9 cellular contexts compared by ENCODE assay signal in genomic region chr11:133835258-133836075, GRCh38. TPM values are rescaled to one million over a fixed set of nuclear protein-coding genes. Genes with fewer than 3 reads are reported as not detected.
A peak's percentile ranks its signal among the peaks of the same experiment; 100 is the strongest.
DNase-seq lines count a peak whose midpoint lies in the region; ATAC-seq and TF ChIP-seq lines count a peak whose summit lies in the region.
"Had no signal": no experiment of that assay in that cellular context is flagged by ENCODE, and none has a peak within 500 bp of the region (broad histone marks: within the 10 kb centered on the region; RNA-seq: fewer than 3 reads in every experiment).

No MANE protein-coding gene starts in this region.

- H3K4me1 ChIP-seq in BLaER1, result peaks cover 25% of the 10 kb centered on the region
- no peaks in the 10 kb centered on the region for H3K4me1 ChIP-seq in esophagus squamous epithelium
- no peaks in the 10 kb centered on the region for H3K4me1 ChIP-seq in neural progenitor cell

- TF ChIP-seq POLR2A in esophagus squamous epithelium (IDR thresholded peaks at IDR 0.05), result no peak

- H3K27ac ChIP-seq in BLaER1, result peak overlapping the region; percentile 59; the same call in 1 of the 2 replicates
- H3K27ac ChIP-seq in esophagus squamous epithelium, result no peak overlapping the region
- no peak overlapping the region for H3K27ac ChIP-seq in neural progenitor cell

- peaks cover 8% of the 10 kb centered on the region; the same call in 1 of the 2 replicates for H3K36me3 Mint-ChIP-seq in HFFc6 (ENCODE audit: low read depth)
- H3K36me3 Mint-ChIP-seq in T-helper 17 cell (ENCODE audit: low read depth), result no peaks in the 10 kb centered on the region
- H3K36me3 Mint-ChIP-seq in neural progenitor cell, result no peaks in the 10 kb centered on the region
- H3K36me3 Mint-ChIP-seq in CD14-positive monocyte, result no peaks in the 10 kb centered on the region

- peak; percentile 44 for ATAC-seq in T-helper 17 cell

- peaks cover 13% of the 10 kb centered on the region for H3K9me3 ChIP-seq in BLaER1
- no peaks in the 10 kb centered on the region for H3K9me3 ChIP-seq in MG63
- H3K9me3 ChIP-seq in T-helper 17 cell (ENCODE audit: control insufficient read depth, low read length, poor library complexity, severe bottlenecking), result no peaks in the 10 kb centered on the region
- H3K9me3 ChIP-seq in esophagus squamous epithelium, result peaks cover 0 to 10% (median 6%) of the 10 kb centered on the region in 3 donors
- no peaks in the 10 kb centered on the region for H3K9me3 ChIP-seq in neural progenitor cell (ENCODE audit: low read depth)

- no peaks in the 10 kb centered on the region for H3K4me1 Mint-ChIP-seq in HFFc6 (ENCODE audit: low read depth)
- peaks cover 10% of the 10 kb centered on the region for H3K4me1 Mint-ChIP-seq in T-helper 17 cell
- peaks cover 13% of the 10 kb centered on the region for H3K4me1 Mint-ChIP-seq in neural progenitor cell
- H3K4me1 Mint-ChIP-seq in CD14-positive monocyte, result no peaks in the 10 kb centered on the region
- H3K4me1 Mint-ChIP-seq: activated B cell treated with CpG ODN at 0.5 μM for 24 hours had no signal

- H3K4me3 Mint-ChIP-seq in HFFc6 (no peak overlapping the region), T-helper 17 cell (no peak overlapping the region), neural progenitor cell (no peak overlapping the region), CD14-positive monocyte (no peak overlapping the region)
- H3K4me3 Mint-ChIP-seq: activated B cell treated with CpG ODN at 0.5 μM for 24 hours had no signal

- H3K9me3 Mint-ChIP-seq in HFFc6 (peaks cover 23% of the 10 kb centered on the region), neural progenitor cell (peaks cover 5% of the 10 kb centered on the region), CD14-positive monocyte (peaks cover 0 to 8% (median 4%) of the 10 kb centered on the region in 7 donors)

- H3K79me2 ChIP-seq in neural progenitor cell (ENCODE audit: low read depth), result no peaks in the 10 kb centered on the region

- H3K27me3 ChIP-seq in BLaER1 (no peaks in the 10 kb centered on the region), MG63 (no peaks in the 10 kb centered on the region), esophagus squamous epithelium (peaks cover 0 to 27% (median 0%) of the 10 kb centered on the region in 4 donors), neural progenitor cell (no peaks in the 10 kb centered on the region)

- DNase-seq in HFFc6, result peak; percentile 25
- peak; percentile 39 for DNase-seq in MG63
- no peak for DNase-seq in T-helper 17 cell
- no peak for DNase-seq in esophagus squamous epithelium (lab: John Stamatoyannopoulos, UW)
- DNase-seq in neural progenitor cell (ENCODE audit: low spot score), result peak; percentile 82
- no peak for DNase-seq in CD14-positive monocyte (ENCODE audit: low spot score)
- DNase-seq: activated B cell treated with CpG ODN at 0.5 μM for 24 hours had no signal

- H4K20me1 ChIP-seq in BLaER1 (no peaks in the 10 kb centered on the region), neural progenitor cell (ENCODE audit: low read depth) (no peaks in the 10 kb centered on the region)

- intact Hi-C loops in esophagus squamous epithelium (cut with DNase I) (no loop called here), CD14-positive monocyte (cut with micrococcal nuclease) (no loop called here)

- 25 to 37% methylated on average over 12 to 15 of the region's 15 CpGs for WGBS in esophagus squamous epithelium, 2 donors

- no peak overlapping the region for H3K4me3 ChIP-seq in BLaER1
- no peak overlapping the region for H3K4me3 ChIP-seq in MG63
- no peak overlapping the region for H3K4me3 ChIP-seq in esophagus squamous epithelium
- no peak overlapping the region for H3K4me3 ChIP-seq in neural progenitor cell

- H3K4me2 ChIP-seq in BLaER1, result peak overlapping the region; percentile 53
- H3K4me2 ChIP-seq in neural progenitor cell, result no peak overlapping the region

- H3K27ac Mint-ChIP-seq in HFFc6 (no peak overlapping the region), T-helper 17 cell (no peak overlapping the region), neural progenitor cell (peak overlapping the region; percentile 8), CD14-positive monocyte (no peak overlapping the region)
- H3K27ac Mint-ChIP-seq: activated B cell treated with CpG ODN at 0.5 μM for 24 hours had no signal

- TF ChIP-seq CTCF in GM12873 (IDR thresholded peaks at IDR 0.05; ENCODE audit: insufficient read depth, low read depth, low read length, missing control alignments) (peak; percentile 66), HFFc6 (IDR thresholded peaks at IDR 0.05) (peak; percentile 73), esophagus squamous epithelium (IDR thresholded peaks at IDR 0.05) (peak; percentile 26 to 65 (median 54)), neural progenitor cell (IDR thresholded peaks at IDR 0.05) (peak; percentile 77), CD14-positive monocyte (IDR thresholded peaks at IDR 0.05) (no peak)

- H3F3A ChIP-seq in neural progenitor cell (ENCODE audit: low read depth), result no peaks in the 10 kb centered on the region

- H2AFZ ChIP-seq in neural progenitor cell (replicated peaks), result peak overlapping the region; percentile 67

- peaks cover 3% of the 10 kb centered on the region for H3K27me3 Mint-ChIP-seq in HFFc6 (ENCODE audit: insufficient read depth)
- peaks cover 18% of the 10 kb centered on the region for H3K27me3 Mint-ChIP-seq in T-helper 17 cell
- peaks cover 16% of the 10 kb centered on the region for H3K27me3 Mint-ChIP-seq in neural progenitor cell (ENCODE audit: insufficient read depth, low read depth)
- H3K27me3 Mint-ChIP-seq in CD14-positive monocyte (ENCODE audit: low read depth in 3 of 3), result peaks cover 0 to 15% (median 0%) of the 10 kb centered on the region in 3 donors

- H3K9ac ChIP-seq in BLaER1 (no peak overlapping the region), neural progenitor cell (no peak overlapping the region)

- H3K36me3 ChIP-seq in BLaER1, result no peaks in the 10 kb centered on the region
- no peaks in the 10 kb centered on the region for H3K36me3 ChIP-seq in MG63
- no peaks in the 10 kb centered on the region for H3K36me3 ChIP-seq in esophagus squamous epithelium
- no peaks in the 10 kb centered on the region for H3K36me3 ChIP-seq in neural progenitor cell

RNA-seq across cellular contexts. Expression of gene SPATA19, which starts 9.8 kb away (rescaled TPM):
- not detected for total RNA-seq in HFFc6 (2021; fragmentation: NEBNext Ultra II Directional; extraction: Animal tissue kit (Norgen Biotek cat#: 25700))
- total RNA-seq in MG63 (2014; rRNA removed; shearing (Covaris generic); ENCODE audit: low replicate concordance), result not detected in 2 replicates
- total RNA-seq in T-helper 17 cell (not detected), esophagus squamous epithelium (not detected), neural progenitor cell (ENCODE audit: low replicate concordance) (not detected in 2 replicates)
- not detected for polyA plus RNA-seq in CD14-positive monocyte
- total RNA-seq: activated B cell treated with CpG ODN at 0.5 μM for 24 hours had no signal

Comparison
In these comparisons a context has a peak if more than half of its experiments do, and no peak if none do; other contexts are left out.
1. DNase-seq: peak in HFFc6 (single experiment), MG63 (single experiment) and neural progenitor cell (single experiment); none in T-helper 17 cell (0 of 3), esophagus squamous epithelium (single experiment) and CD14-positive monocyte (single experiment).